ENCODE assay signal across 22 cellular contexts in genomic region chr4:38036548-38036947, GRCh38.
"Had no signal": no experiment of that assay in that cellular context is flagged by ENCODE, and none has a peak within 500 bp of the region (broad histone marks: within the 10 kb centered on the region; RNA-seq: fewer than 3 reads in every experiment).

No MANE protein-coding gene starts in this region.

- DNase-seq: activated CD4-positive, alpha-beta T cell treated with anti-CD3 and anti-CD28 coated beads for 36 hours; activated CD4-positive, CD25-positive, alpha-beta regulatory T cell; activated naive CD4-positive, alpha-beta T cell; activated T-cell treated with anti-CD3 and anti-CD28 coated beads for 4 hours; activated T-cell treated with anti-CD3 and anti-CD28 coated beads, Interleukin-2, amount 50 U/mL, for 72 hours; anterior cingulate cortex; dorsolateral prefrontal cortex; effector memory CD8-positive, alpha-beta T cell; hippocampal formation; left cardiac atrium; midbrain; natural killer cell; right lobe of liver; stimulated activated CD4-positive, alpha-beta T cell treated with anti-CD3 and anti-CD28 coated beads, Interleukin-12 subunit alpha, Interleukin-12 subunit beta, amount 100 ng/mL, for 4 hours; stimulated activated CD4-positive, alpha-beta T cell treated with anti-CD3 and anti-CD28 coated beads, Interleukin-4, amount 100 ng/mL, for 1 hour; stimulated activated naive CD8-positive, alpha-beta T cell treated with anti-CD3 and anti-CD28 coated beads, Interleukin-15, amount 100 ng/mL, for 72 hours; T-helper 2 cell; tibial artery had no signal

- H3K9me3 ChIP-seq: gastroesophageal sphincter, right lobe of liver, tibial artery had no signal

- H3K4me1 Mint-ChIP-seq: activated CD4-positive, alpha-beta T cell treated with anti-CD3 and anti-CD28 coated beads for 36 hours; stimulated activated naive CD8-positive, alpha-beta T cell treated with anti-CD3 and anti-CD28 coated beads, Interleukin-15, amount 100 ng/mL, for 72 hours had no signal

- H3K27ac ChIP-seq: dorsolateral prefrontal cortex, right lobe of liver, skin epidermis had no signal

- H3K9me3 Mint-ChIP-seq: activated naive CD4-positive, alpha-beta T cell treated with anti-CD3 and anti-CD28 coated beads, Interleukin-2, amount 50 U/mL, for 72 hours; activated T-cell treated with anti-CD3 and anti-CD28 coated beads, Interleukin-2, amount 50 U/mL, for 72 hours; effector memory CD8-positive, alpha-beta T cell; natural killer cell; stimulated activated naive CD8-positive, alpha-beta T cell treated with anti-CD3 and anti-CD28 coated beads, Interleukin-15, amount 100 ng/mL, for 72 hours had no signal

- H3K27ac Mint-ChIP-seq: activated CD4-positive, alpha-beta T cell treated with anti-CD3 and anti-CD28 coated beads for 36 hours; activated naive CD4-positive, alpha-beta T cell treated with anti-CD3 and anti-CD28 coated beads, Interleukin-2, amount 50 U/mL, for 72 hours; activated T-cell treated with anti-CD3 and anti-CD28 coated beads, Interleukin-2, amount 50 U/mL, for 72 hours; effector memory CD8-positive, alpha-beta T cell; natural killer cell; stimulated activated naive CD8-positive, alpha-beta T cell treated with anti-CD3 and anti-CD28 coated beads, Interleukin-15, amount 100 ng/mL, for 72 hours had no signal

- H3K27me3 Mint-ChIP-seq: activated CD4-positive, alpha-beta T cell treated with anti-CD3 and anti-CD28 coated beads for 36 hours; effector memory CD8-positive, alpha-beta T cell; stimulated activated naive CD8-positive, alpha-beta T cell treated with anti-CD3 and anti-CD28 coated beads, Interleukin-15, amount 100 ng/mL, for 72 hours had no signal

- H3K4me1 ChIP-seq: right lobe of liver had no signal

- H3K36me3 Mint-ChIP-seq: natural killer cell had no signal

- H3K4me3 ChIP-seq: coronary artery, dorsolateral prefrontal cortex, gastroesophageal sphincter, right lobe of liver, skin epidermis, tibial artery had no signal

- ATAC-seq: activated CD4-positive, alpha-beta T cell treated with anti-CD3 and anti-CD28 coated beads for 36 hours; activated naive CD4-positive, alpha-beta T cell treated with anti-CD3 and anti-CD28 coated beads, Interleukin-2, amount 50 U/mL, for 72 hours; activated T-cell treated with anti-CD3 and anti-CD28 coated beads, Interleukin-2, amount 50 U/mL, for 72 hours; effector memory CD8-positive, alpha-beta T cell; gastroesophageal sphincter; left cardiac atrium; natural killer cell; right lobe of liver; stimulated activated naive CD8-positive, alpha-beta T cell treated with anti-CD3 and anti-CD28 coated beads, Interleukin-15, amount 100 ng/mL, for 72 hours had no signal

- H3K27me3 ChIP-seq: dorsolateral prefrontal cortex, gastroesophageal sphincter, right lobe of liver, tibial artery had no signal

- H3K4me3 Mint-ChIP-seq: activated CD4-positive, alpha-beta T cell treated with anti-CD3 and anti-CD28 coated beads for 36 hours; activated T-cell treated with anti-CD3 and anti-CD28 coated beads, Interleukin-2, amount 50 U/mL, for 72 hours; effector memory CD8-positive, alpha-beta T cell; natural killer cell; stimulated activated naive CD8-positive, alpha-beta T cell treated with anti-CD3 and anti-CD28 coated beads, Interleukin-15, amount 100 ng/mL, for 72 hours had no signal
